1 cellular context compared by ENCODE assay signal in genomic region chr9:89350988-89351557, GRCh38.
TF ChIP-seq lines count a peak whose summit lies in the region.

No MANE protein-coding gene starts in this region.

TF ChIP-seq in HepG2, 621 proteins besides CTCF, POLR2A, EP300 and RAD21 (continued from another document and continues in another):
- TF ChIP-seq SYNCRIP (IDR thresholded peaks at IDR 0.05; ENCODE audit: insufficient read depth, low read depth, low read length) = no peak
- no peak for TF ChIP-seq ZKSCAN1 (IDR thresholded peaks at IDR 0.05; ENCODE audit: low read length)
- TF ChIP-seq CHD2 (IDR thresholded peaks at IDR 0.05; ENCODE audit: low read depth, low read length) = no peak
- TF ChIP-seq NFIC (IDR thresholded peaks at IDR 0.05; ENCODE audit: low read length) = peak; percentile 47; the same call in 1 of the 2 replicates
- TF ChIP-seq, protein P1, sequence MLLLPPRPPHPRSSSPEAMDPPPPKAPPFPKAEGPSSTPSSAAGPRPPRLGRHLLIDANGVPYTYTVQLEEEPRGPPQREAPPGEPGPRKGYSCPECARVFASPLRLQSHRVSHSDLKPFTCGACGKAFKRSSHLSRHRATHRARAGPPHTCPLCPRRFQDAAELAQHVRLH (CRISPR knock-in tag; IDR thresholded peaks at IDR 0.05; ENCODE audit: borderline replicate concordance, low read depth) = peak; percentile 69; the same call in 1 of the 2 replicates
- peak; percentile 69; the same call in 1 of the 2 replicates for TF ChIP-seq SKIL (CRISPR knock-in tag; IDR thresholded peaks at IDR 0.05; ENCODE audit: borderline replicate concordance)
- TF ChIP-seq, protein P2, sequence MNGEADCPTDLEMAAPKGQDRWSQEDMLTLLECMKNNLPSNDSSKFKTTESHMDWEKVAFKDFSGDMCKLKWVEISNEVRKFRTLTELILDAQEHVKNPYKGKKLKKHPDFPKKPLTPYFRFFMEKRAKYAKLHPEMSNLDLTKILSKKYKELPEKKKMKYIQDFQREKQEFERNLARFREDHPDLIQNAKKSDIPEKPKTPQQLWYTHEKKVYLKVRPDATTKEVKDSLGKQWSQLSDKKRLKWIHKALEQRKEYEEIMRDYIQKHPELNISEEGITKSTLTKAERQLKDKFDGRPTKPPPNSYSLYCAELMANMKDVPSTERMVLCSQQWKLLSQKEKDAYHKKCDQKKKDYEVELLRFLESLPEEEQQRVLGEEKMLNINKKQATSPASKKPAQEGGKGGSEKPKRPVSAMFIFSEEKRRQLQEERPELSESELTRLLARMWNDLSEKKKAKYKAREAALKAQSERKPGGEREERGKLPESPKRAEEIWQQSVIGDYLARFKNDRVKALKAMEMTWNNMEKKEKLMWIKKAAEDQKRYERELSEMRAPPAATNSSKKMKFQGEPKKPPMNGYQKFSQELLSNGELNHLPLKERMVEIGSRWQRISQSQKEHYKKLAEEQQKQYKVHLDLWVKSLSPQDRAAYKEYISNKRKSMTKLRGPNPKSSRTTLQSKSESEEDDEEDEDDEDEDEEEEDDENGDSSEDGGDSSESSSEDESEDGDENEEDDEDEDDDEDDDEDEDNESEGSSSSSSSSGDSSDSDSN (CRISPR knock-in tag; IDR thresholded peaks at IDR 0.05) = no peak
- TF ChIP-seq, protein P3, sequence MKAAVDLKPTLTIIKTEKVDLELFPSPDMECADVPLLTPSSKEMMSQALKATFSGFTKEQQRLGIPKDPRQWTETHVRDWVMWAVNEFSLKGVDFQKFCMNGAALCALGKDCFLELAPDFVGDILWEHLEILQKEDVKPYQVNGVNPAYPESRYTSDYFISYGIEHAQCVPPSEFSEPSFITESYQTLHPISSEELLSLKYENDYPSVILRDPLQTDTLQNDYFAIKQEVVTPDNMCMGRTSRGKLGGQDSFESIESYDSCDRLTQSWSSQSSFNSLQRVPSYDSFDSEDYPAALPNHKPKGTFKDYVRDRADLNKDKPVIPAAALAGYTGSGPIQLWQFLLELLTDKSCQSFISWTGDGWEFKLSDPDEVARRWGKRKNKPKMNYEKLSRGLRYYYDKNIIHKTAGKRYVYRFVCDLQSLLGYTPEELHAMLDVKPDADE (CRISPR knock-in tag; IDR thresholded peaks at IDR 0.05) = no peak
- TF ChIP-seq ZNF121 (CRISPR knock-in tag; IDR thresholded peaks at IDR 0.05) = peak; percentile 26; the same call in 1 of the 2 replicates
- TF ChIP-seq MED8 (CRISPR knock-in tag; IDR thresholded peaks at IDR 0.05; ENCODE audit: insufficient replicate concordance) = no peak
- TF ChIP-seq MEIS1 (CRISPR knock-in tag; IDR thresholded peaks at IDR 0.05; ENCODE audit: borderline replicate concordance) = peak; percentile 99
- no peak for TF ChIP-seq ZBTB1 (CRISPR knock-in tag; IDR thresholded peaks at IDR 0.05; ENCODE audit: borderline replicate concordance)
- TF ChIP-seq ZXDC (CRISPR knock-in tag; IDR thresholded peaks at IDR 0.05) = no peak
- TF ChIP-seq THAP8 (CRISPR knock-in tag; IDR thresholded peaks at IDR 0.05; ENCODE audit: borderline replicate concordance) = no peak
- TF ChIP-seq MXD4 (CRISPR knock-in tag; IDR thresholded peaks at IDR 0.05) = no peak
- TF ChIP-seq ZNF891 (CRISPR knock-in tag; IDR thresholded peaks at IDR 0.05) = no peak
- no peak for TF ChIP-seq HDAC6 (IDR thresholded peaks at IDR 0.05; ENCODE audit: low read depth, low read length)
- no peak for TF ChIP-seq AKAP8 (CRISPR knock-in tag; IDR thresholded peaks at IDR 0.05)
- TF ChIP-seq, protein P4, sequence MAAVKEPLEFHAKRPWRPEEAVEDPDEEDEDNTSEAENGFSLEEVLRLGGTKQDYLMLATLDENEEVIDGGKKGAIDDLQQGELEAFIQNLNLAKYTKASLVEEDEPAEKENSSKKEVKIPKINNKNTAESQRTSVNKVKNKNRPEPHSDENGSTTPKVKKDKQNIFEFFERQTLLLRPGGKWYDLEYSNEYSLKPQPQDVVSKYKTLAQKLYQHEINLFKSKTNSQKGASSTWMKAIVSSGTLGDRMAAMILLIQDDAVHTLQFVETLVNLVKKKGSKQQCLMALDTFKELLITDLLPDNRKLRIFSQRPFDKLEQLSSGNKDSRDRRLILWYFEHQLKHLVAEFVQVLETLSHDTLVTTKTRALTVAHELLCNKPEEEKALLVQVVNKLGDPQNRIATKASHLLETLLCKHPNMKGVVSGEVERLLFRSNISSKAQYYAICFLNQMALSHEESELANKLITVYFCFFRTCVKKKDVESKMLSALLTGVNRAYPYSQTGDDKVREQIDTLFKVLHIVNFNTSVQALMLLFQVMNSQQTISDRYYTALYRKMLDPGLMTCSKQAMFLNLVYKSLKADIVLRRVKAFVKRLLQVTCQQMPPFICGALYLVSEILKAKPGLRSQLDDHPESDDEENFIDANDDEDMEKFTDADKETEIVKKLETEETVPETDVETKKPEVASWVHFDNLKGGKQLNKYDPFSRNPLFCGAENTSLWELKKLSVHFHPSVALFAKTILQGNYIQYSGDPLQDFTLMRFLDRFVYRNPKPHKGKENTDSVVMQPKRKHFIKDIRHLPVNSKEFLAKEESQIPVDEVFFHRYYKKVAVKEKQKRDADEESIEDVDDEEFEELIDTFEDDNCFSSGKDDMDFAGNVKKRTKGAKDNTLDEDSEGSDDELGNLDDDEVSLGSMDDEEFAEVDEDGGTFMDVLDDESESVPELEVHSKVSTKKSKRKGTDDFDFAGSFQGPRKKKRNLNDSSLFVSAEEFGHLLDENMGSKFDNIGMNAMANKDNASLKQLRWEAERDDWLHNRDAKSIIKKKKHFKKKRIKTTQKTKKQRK (IDR thresholded peaks at IDR 0.05; ENCODE audit: low read length) = no peak
- TF ChIP-seq, protein P5, sequence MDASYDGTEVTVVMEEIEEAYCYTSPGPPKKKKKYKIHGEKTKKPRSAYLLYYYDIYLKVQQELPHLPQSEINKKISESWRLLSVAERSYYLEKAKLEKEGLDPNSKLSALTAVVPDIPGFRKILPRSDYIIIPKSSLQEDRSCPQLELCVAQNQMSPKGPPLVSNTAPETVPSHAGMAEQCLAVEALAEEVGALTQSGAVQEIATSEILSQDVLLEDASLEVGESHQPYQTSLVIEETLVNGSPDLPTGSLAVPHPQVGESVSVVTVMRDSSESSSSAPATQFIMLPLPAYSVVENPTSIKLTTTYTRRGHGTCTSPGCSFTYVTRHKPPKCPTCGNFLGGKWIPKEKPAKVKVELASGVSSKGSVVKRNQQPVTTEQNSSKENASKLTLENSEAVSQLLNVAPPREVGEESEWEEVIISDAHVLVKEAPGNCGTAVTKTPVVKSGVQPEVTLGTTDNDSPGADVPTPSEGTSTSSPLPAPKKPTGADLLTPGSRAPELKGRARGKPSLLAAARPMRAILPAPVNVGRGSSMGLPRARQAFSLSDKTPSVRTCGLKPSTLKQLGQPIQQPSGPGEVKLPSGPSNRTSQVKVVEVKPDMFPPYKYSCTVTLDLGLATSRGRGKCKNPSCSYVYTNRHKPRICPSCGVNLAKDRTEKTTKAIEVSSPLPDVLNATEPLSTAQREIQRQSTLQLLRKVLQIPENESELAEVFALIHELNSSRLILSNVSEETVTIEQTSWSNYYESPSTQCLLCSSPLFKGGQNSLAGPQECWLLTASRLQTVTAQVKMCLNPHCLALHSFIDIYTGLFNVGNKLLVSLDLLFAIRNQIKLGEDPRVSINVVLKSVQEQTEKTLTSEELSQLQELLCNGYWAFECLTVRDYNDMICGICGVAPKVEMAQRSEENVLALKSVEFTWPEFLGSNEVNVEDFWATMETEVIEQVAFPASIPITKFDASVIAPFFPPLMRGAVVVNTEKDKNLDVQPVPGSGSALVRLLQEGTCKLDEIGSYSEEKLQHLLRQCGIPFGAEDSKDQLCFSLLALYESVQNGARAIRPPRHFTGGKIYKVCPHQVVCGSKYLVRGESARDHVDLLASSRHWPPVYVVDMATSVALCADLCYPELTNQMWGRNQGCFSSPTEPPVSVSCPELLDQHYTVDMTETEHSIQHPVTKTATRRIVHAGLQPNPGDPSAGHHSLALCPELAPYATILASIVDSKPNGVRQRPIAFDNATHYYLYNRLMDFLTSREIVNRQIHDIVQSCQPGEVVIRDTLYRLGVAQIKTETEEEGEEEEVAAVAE (CRISPR knock-in tag; IDR thresholded peaks at IDR 0.05; ENCODE audit: borderline replicate concordance) = 0 out of 2 replicates have a peak, but pooled peaks have one; percentile 40
- TF ChIP-seq ISX (CRISPR knock-in tag; conservative IDR thresholded peaks at IDR 0.05) = no peak
- TF ChIP-seq ZNF878 (CRISPR knock-in tag; IDR thresholded peaks at IDR 0.05) = no peak
- TF ChIP-seq, protein P6, sequence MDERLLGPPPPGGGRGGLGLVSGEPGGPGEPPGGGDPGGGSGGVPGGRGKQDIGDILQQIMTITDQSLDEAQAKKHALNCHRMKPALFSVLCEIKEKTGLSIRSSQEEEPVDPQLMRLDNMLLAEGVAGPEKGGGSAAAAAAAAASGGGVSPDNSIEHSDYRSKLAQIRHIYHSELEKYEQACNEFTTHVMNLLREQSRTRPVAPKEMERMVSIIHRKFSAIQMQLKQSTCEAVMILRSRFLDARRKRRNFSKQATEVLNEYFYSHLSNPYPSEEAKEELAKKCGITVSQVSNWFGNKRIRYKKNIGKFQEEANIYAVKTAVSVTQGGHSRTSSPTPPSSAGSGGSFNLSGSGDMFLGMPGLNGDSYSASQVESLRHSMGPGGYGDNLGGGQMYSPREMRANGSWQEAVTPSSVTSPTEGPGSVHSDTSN (CRISPR knock-in tag; IDR thresholded peaks at IDR 0.05) = peak; percentile 60
- no peak for TF ChIP-seq KAT7 (CRISPR knock-in tag; IDR thresholded peaks at IDR 0.05; ENCODE audit: borderline replicate concordance)
- TF ChIP-seq BRD4 (CRISPR knock-in tag; IDR thresholded peaks at IDR 0.05) = no peak
- TF ChIP-seq ZNF124 (CRISPR knock-in tag; IDR thresholded peaks at IDR 0.05) = no peak
- TF ChIP-seq ZNF772 (CRISPR knock-in tag; IDR thresholded peaks at IDR 0.05) = peak; percentile 77; the same call in 1 of the 2 replicates
- no peak for TF ChIP-seq NFE2L2 (IDR thresholded peaks at IDR 0.05; ENCODE audit: low read length)
- TF ChIP-seq, protein P7, sequence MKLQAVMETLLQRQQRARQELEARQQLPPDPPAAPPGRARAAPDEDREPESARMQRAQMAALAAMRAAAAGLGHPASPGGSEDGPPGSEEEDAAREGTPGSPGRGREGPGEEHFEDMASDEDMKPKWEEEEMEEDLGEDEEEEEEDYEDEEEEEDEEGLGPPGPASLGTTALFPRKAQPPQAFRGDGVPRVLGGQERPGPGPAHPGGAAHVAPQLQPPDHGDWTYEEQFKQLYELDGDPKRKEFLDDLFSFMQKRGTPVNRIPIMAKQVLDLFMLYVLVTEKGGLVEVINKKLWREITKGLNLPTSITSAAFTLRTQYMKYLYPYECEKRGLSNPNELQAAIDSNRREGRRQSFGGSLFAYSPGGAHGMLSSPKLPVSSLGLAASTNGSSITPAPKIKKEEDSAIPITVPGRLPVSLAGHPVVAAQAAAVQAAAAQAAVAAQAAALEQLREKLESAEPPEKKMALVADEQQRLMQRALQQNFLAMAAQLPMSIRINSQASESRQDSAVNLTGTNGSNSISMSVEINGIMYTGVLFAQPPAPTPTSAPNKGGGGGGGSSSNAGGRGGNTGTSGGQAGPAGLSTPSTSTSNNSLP (IDR thresholded peaks at IDR 0.05; ENCODE audit: low read depth, low read length) = peak; percentile 63; the same call in 1 of the 2 replicates
- 0 out of 2 replicates have a peak, but pooled peaks have one; percentile 13 for TF ChIP-seq MIER2 (CRISPR knock-in tag; IDR thresholded peaks at IDR 0.05)
- no peak for TF ChIP-seq HBP1 (CRISPR knock-in tag; IDR thresholded peaks at IDR 0.05; ENCODE audit: low read depth)
